21 cellular contexts compared by ENCODE assay signal in genomic region chr6:132362318-132363185, GRCh38. TPM values are rescaled to one million over a fixed set of nuclear protein-coding genes. Genes with fewer than 3 reads are reported as not detected.
A peak's percentile ranks its signal among the peaks of the same experiment; 100 is the strongest.
DNase-seq lines count a peak whose midpoint lies in the region; ATAC-seq, FAIRE-seq and TF ChIP-seq lines count a peak whose summit lies in the region.
"Had no signal": no experiment of that assay in that cellular context is flagged by ENCODE, and none has a peak within 500 bp of the region (broad histone marks: within the 10 kb centered on the region; RNA-seq: fewer than 3 reads in every experiment).

No MANE protein-coding gene starts in this region.

- in situ Hi-C loops in K562 (cut with MboI) = no loop called here

- H3K4me1 ChIP-seq in K562 (replicated peaks in 1 of 2; ENCODE audit: control insufficient read depth in 2 of 2, insufficient read depth in 2 of 2, low read length in 2 of 2) = no peaks in the 10 kb centered on the region
- H3K4me1 ChIP-seq: gastrocnemius medialis had no signal

- no peak for TF ChIP-seq POLR2A in K562 (conservative IDR thresholded peaks at IDR 0.05)

- no peak for TF ChIP-seq CTCF in K562 (IDR thresholded peaks at IDR 0.05 in 2 of 3, conservative IDR thresholded peaks at IDR 0.05 in 1 of 3; ENCODE audit: insufficient read depth in 2 of 3, low read depth in 1 of 3, low read length in 3 of 3)

- no peaks in the 10 kb centered on the region for H3K9me1 ChIP-seq in K562 (ENCODE audit: control insufficient read depth, insufficient read depth, low read length)

- H3K4me3 ChIP-seq in K562 = no peak overlapping the region
- H3K4me3 ChIP-seq: gastrocnemius medialis, mucosa of descending colon had no signal

- H3K27me3 Mint-ChIP-seq in naive B cell = no peaks in the 10 kb centered on the region

- no peak overlapping the region for H3K9ac ChIP-seq in K562 (ENCODE audit: insufficient read depth in 1 of 2, low read depth in 2 of 2, low read length in 2 of 2)

- H3K9me3 ChIP-seq in K562 (replicated peaks; ENCODE audit: control insufficient read depth, insufficient read depth, low read depth, low read length) = no peaks in the 10 kb centered on the region
- H3K9me3 ChIP-seq: gastrocnemius medialis, mucosa of descending colon had no signal

- CTCF ChIA-PET in K562 (lab: Yijun Ruan, JAX; ENCODE audit: low intra/inter-chr PET ratio) = no interaction called here

- no peaks in the 10 kb centered on the region for H3K36me3 Mint-ChIP-seq in naive B cell
- H3K36me3 Mint-ChIP-seq: T-cell had no signal

- BruUV-seq in K562 (replicated peaks; lab: Mats Ljungman, UMichigan) = no TSS peak

- H3K4me2 ChIP-seq in K562 (ENCODE audit: insufficient read depth, low read length) = no peak overlapping the region

- H2AFZ ChIP-seq in K562 (ENCODE audit: low read depth, low read length) = no peak overlapping the region

- no peak for TF ChIP-seq RAD21 in K562 (CRISPR knock-in tag; conservative IDR thresholded peaks at IDR 0.05 in 1 of 2, IDR thresholded peaks at IDR 0.05 in 1 of 2)

- H3K36me3 ChIP-seq in K562 (ENCODE audit: control insufficient read depth, insufficient read depth, low read length) = no peaks in the 10 kb centered on the region
- H3K36me3 ChIP-seq: gastrocnemius medialis had no signal

- no peaks in the 10 kb centered on the region for H3K27me3 ChIP-seq in K562 (ENCODE audit: control insufficient read depth in 2 of 2, insufficient read depth in 2 of 2, low read length in 2 of 2)
- H3K27me3 ChIP-seq: gastrocnemius medialis had no signal

- TF ChIP-seq EP300 in K562 (IDR thresholded peaks at IDR 0.05; ENCODE audit: low read length) = no peak

- ATAC-seq in K562 (no peak), naive B cell (ENCODE audit: low read depth in 2 of 2) (peak in 1 of 2 donors; percentile 34)
- ATAC-seq: gastrocnemius medialis, left lobe of liver, mucosa of descending colon, Panc1, right cardiac atrium, T-cell had no signal

- WGBS in K562 (ENCODE audit: insufficient coverage, low coverage, missing lambda C conversion rate) = 0% methylated on average over 6 of the region's 6 CpGs

- peaks cover 48 to 60% (median 49%) of the 10 kb centered on the region in 3 donors for H3K4me1 Mint-ChIP-seq in naive B cell

- H3K27ac ChIP-seq in K562 (ENCODE audit: extremely low read depth, low read depth, low read length) = no peak overlapping the region
- H3K27ac ChIP-seq: gastrocnemius medialis had no signal

- H3K4me3 Mint-ChIP-seq in naive B cell = peak overlapping the region in 5 of 8 donors; percentile 1 to 25 (median 20)
- H3K4me3 Mint-ChIP-seq: endodermal cell, T-cell had no signal

- H3K9me3 Mint-ChIP-seq in naive B cell = peaks cover 0 to 4% (median 0%) of the 10 kb centered on the region in 7 donors
- H3K9me3 Mint-ChIP-seq: endodermal cell, T-cell had no signal

- H3K27ac Mint-ChIP-seq in naive B cell = peak overlapping the region in 5 of 6 donors; percentile 5 to 64 (median 31)
- H3K27ac Mint-ChIP-seq: endodermal cell had no signal

- POLR2A ChIA-PET in K562 (lab: Yijun Ruan, JAX) = no interaction called here

- no peaks in the 10 kb centered on the region for H3K79me2 ChIP-seq in K562 (ENCODE audit: control insufficient read depth, insufficient read depth, low read length)

- no peaks in the 10 kb centered on the region for H4K20me1 ChIP-seq in K562 (replicated peaks; ENCODE audit: control insufficient read depth, insufficient read depth, low read length)

- peak; percentile 10 for DNase-seq in EH (ENCODE audit: low read depth)
- peak; percentile 89 for DNase-seq in NCI-H82 treated with DMSO at 0.1 percent for 48 hours (lab: John Stamatoyannopoulos, UW; ENCODE audit: unreplicated experiment)
- no peak for DNase-seq in K562 (ENCODE audit: extremely low read depth in 1 of 4, low spot score in 3 of 4)
- DNase-seq in naive B cell = no peak
- no peak for DNase-seq in SHP77 (lab: John Stamatoyannopoulos, UW)
- DNase-seq in NCI-H226 = no peak
- no peak for DNase-seq in midbrain (lab: John Stamatoyannopoulos, UW)
- DNase-seq in ecto neural progenitor cell (ENCODE audit: low spot score) = no peak
- DNase-seq: activated CD8-positive, alpha-beta memory T cell treated with anti-CD3 and anti-CD28 coated beads for 24 hours; amniotic stem cell; cerebellar nuclear complex; endodermal cell; gastrocnemius medialis; mucosa of descending colon; NCI-H2029 treated with DMSO at 0.1 percent for 48 hours; NCI-H526; nucleus accumbens; right cardiac atrium; T-cell had no signal

- FAIRE-seq in K562 (lab: Jason Lieb, UNC) = no peak

- intact Hi-C loops in K562 (cut with micrococcal nuclease) = no loop called here

TF ChIP-seq in K562, 482 proteins besides CTCF, POLR2A, EP300 and RAD21:
- TF ChIP-seq NFIC (IDR thresholded peaks at IDR 0.05) (0 out of 2 replicates have a peak, but pooled peaks have one; percentile 17), FOXO4 (CRISPR knock-in tag; IDR thresholded peaks at IDR 0.05) (no peak)

RNA-seq across cellular contexts. Expression of gene MOXD1, which starts 38.7 kb away (rescaled TPM):
- total RNA-seq in K562 (2011; cell fraction: chromatin; rRNA removed; ENCODE audit: low replicate concordance) = not detected in 2 replicates
- not detected in 2 replicates for total RNA-seq in K562 (2011; cell fraction: nucleolus; rRNA removed)
- not detected in 2 replicates for total RNA-seq in K562 (2011; cell fraction: nucleoplasm; rRNA removed)
- not detected in 2 replicates for total RNA-seq in K562 (2014; rRNA removed)
- total RNA-seq in K562 (2014; rRNA removed; fragmentation: Illumina TruSeq; extraction: Trizol) = not detected in 2 replicates
- total RNA-seq in K562 (2015; rRNA removed; fragmentation: Illumina TruSeq; extraction: Trizol) = not detected in 2 replicates
- total RNA-seq in K562 (2021) = 0.04 TPM in 1 of 2 replicates, not detected in the other
- polyA plus RNA-seq in K562 (2011; rRNA removed) = not detected in 2 replicates
- polyA plus RNA-seq in K562 (2011; cell fraction: cytosol; rRNA removed) = not detected in 2 replicates
- not detected in 2 replicates for polyA plus RNA-seq in K562 (2011; cell fraction: nucleus; rRNA removed)
- polyA plus RNA-seq in K562 (2012) = not detected in 2 replicates
- not detected in 2 replicates for polyA plus RNA-seq in K562 (2014; fragmentation: Illumina TruSeq; extraction: Trizol)
- not detected for polyA plus RNA-seq in K562 (2014; fragmentation: Nextera tagmentation; extraction: Ambion mirVana)
- not detected in 2 replicates for polyA plus RNA-seq in K562 (2014; rRNA removed)
- polyA minus RNA-seq in K562 (2011; rRNA and poly(A)+ RNA removed) = not detected in 2 replicates
- polyA minus RNA-seq in K562 (2011; cell fraction: cytosol; rRNA and poly(A)+ RNA removed) = not detected in 2 replicates
- polyA minus RNA-seq in K562 (2011; cell fraction: nucleus; rRNA and poly(A)+ RNA removed) = not detected in 2 replicates
- 10 to 100 TPM in 2 of 6 donors, 1 to 10 TPM in 4; 3.8 to 11.4 (median 8.1) TPM for polyA plus RNA-seq in naive B cell (ENCODE audit: low read depth in 6 of 6)

Comparison
In these comparisons a context has a peak if more than half of its experiments do, and no peak if none do; other contexts are left out.
1. DNase-seq: peak in EH (single experiment) and NCI-H82 treated with DMSO at 0.1 percent for 48 hours (single experiment); none in K562 (0 of 4), naive B cell (single experiment), SHP77 (0 of 2), NCI-H226 (single experiment), midbrain (single experiment) and ecto neural progenitor cell (single experiment).
2. RNA of gene MOXD1, which starts 38.7 kb away (polyA plus RNA-seq): 3.8 to 11.4 TPM in naive B cell; not detected in K562; every median in the first group is over 4 times any median in the second.